Comparison of ENCODE assay signal across 8 cellular contexts in the genomic region with DNA sequence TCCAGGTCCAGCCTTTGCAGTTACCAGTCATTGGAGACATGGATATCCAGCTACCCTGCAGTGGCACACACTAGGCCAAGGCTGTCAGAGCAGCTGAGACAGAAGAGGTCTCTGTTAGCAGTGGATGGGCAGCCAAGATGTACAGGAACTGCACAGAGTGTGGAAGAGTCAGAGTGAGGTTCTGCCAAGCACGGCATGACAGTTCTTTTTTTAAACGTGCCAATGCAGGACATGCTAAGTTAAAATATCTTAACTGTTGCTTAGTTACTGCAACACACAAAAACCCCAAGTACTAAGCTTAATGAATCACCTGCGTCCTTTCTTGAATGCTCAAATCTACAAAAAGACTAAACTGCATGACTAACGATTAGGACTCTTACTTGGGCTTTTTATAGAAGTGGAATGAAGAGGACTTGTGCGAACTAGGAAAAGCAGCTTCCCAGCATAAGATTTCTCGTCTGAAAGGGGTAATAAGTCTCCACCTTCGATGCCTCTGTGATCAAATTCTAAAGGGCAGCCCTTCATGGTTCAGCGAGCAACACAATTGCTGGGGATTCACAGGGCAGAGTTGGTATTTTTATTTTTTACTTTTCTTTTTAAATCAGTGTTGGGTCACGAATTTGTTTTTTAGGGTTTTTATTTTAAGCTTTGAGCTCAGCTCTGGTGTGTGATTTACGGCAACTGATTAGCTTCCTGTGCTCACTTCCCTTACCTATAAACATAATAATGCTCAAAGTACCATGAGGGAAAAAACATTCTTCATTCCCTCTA. TPM values are rescaled to one million over a fixed set of nuclear protein-coding genes. Genes with fewer than 3 reads are reported as not detected.
A peak's percentile ranks its signal among the peaks of the same experiment; 100 is the strongest.
DNase-seq lines count a peak whose midpoint lies in the region; ATAC-seq and TF ChIP-seq lines count a peak whose summit lies in the region.

No MANE protein-coding gene starts in this region.

- H3K27ac ChIP-seq in left ventricle myocardium inferior (replicated peaks) (peak overlapping the region; percentile 86), skin epidermis (peak overlapping the region in 17 of 21 experiments; percentile 38 to 76 (median 67))

- H3K4me1 ChIP-seq in left ventricle myocardium inferior: peaks cover 56% of the 10 kb centered on the region

- peak; percentile 79 for DNase-seq in G401 (ENCODE audit: low spot score)
- DNase-seq in HT1080 (ENCODE audit: low read depth): peak; percentile 91
- peak; percentile 15 for DNase-seq in activated naive CD8-positive, alpha-beta T cell treated with anti-CD3 and anti-CD28 coated beads, Interleukin-2, amount 50 U/mL, for 24 hours
- DNase-seq in left ventricle myocardium inferior: peak; percentile 47
- no peak for DNase-seq in D341Med (ENCODE audit: low spot score)
- DNase-seq in NCI-H524 treated with DMSO at 0.1 percent for 48 hours (lab: John Stamatoyannopoulos, UW): no peak

- TF ChIP-seq CTCF in left ventricle myocardium inferior (IDR thresholded peaks at IDR 0.05; ENCODE audit: borderline replicate concordance): no peak

- ATAC-seq in GM21367 (IDR thresholded peaks at IDR 0.05; ENCODE audit: unreplicated experiment): peak; percentile 48
- ATAC-seq in activated naive CD8-positive, alpha-beta T cell treated with anti-CD3 and anti-CD28 coated beads, Interleukin-2, amount 50 U/mL, for 24 hours: peak; percentile 96

- peak overlapping the region; percentile 15 for H3K4me3 Mint-ChIP-seq in activated naive CD8-positive, alpha-beta T cell treated with anti-CD3 and anti-CD28 coated beads, Interleukin-2, amount 50 U/mL, for 24 hours

- no peaks in the 10 kb centered on the region for H3K9me3 Mint-ChIP-seq in activated naive CD8-positive, alpha-beta T cell treated with anti-CD3 and anti-CD28 coated beads, Interleukin-2, amount 50 U/mL, for 24 hours

- peaks cover 9% of the 10 kb centered on the region for H3K36me3 Mint-ChIP-seq in activated naive CD8-positive, alpha-beta T cell treated with anti-CD3 and anti-CD28 coated beads, Interleukin-2, amount 50 U/mL, for 24 hours (ENCODE audit: low read depth)

- H3K27ac Mint-ChIP-seq in activated naive CD8-positive, alpha-beta T cell treated with anti-CD3 and anti-CD28 coated beads, Interleukin-2, amount 50 U/mL, for 24 hours: peak overlapping the region; percentile 80

- H3K27me3 ChIP-seq in left ventricle myocardium inferior (ENCODE audit: low read depth): no peaks in the 10 kb centered on the region

- intact Hi-C loops in left ventricle myocardium inferior (cut with micrococcal nuclease): no loop called here

- no peaks in the 10 kb centered on the region for H3K27me3 Mint-ChIP-seq in activated naive CD8-positive, alpha-beta T cell treated with anti-CD3 and anti-CD28 coated beads, Interleukin-2, amount 50 U/mL, for 24 hours

- peaks cover 36% of the 10 kb centered on the region for H3K4me1 Mint-ChIP-seq in activated naive CD8-positive, alpha-beta T cell treated with anti-CD3 and anti-CD28 coated beads, Interleukin-2, amount 50 U/mL, for 24 hours

- no peaks in the 10 kb centered on the region for H3K9me3 ChIP-seq in left ventricle myocardium inferior (replicated peaks)

- H3K4me3 ChIP-seq in left ventricle myocardium inferior (peak overlapping the region; percentile 32), skin epidermis (no peak overlapping the region)

- peaks cover 11% of the 10 kb centered on the region for H3K36me3 ChIP-seq in left ventricle myocardium inferior

- in situ Hi-C loops in G401 (cut with HindIII; ENCODE audit: low sequenced_read_pairs): no loop called here

RNA-seq across cellular contexts. Expression of gene MAPK1IP1L, which starts 20.6 kb away (rescaled TPM):
- 17.6 and 33.1 TPM in 2 replicates for total RNA-seq in G401 (2014; rRNA removed; shearing (Covaris generic))
- 28.8 and 55.3 TPM in 2 replicates for total RNA-seq in HT1080 (2014; rRNA removed; shearing (Covaris generic))
- 137 and 166 TPM in 2 replicates for polyA plus RNA-seq in HT1080 (2015; cell fraction: cytosol; rRNA removed)
- 145 and 146 TPM in 2 replicates for polyA plus RNA-seq in HT1080 (2015; cell fraction: nucleus; rRNA removed)
- total RNA-seq in left ventricle myocardium inferior: 68.2 TPM

RNA-seq across cellular contexts. Expression of gene SOCS4, which starts 45.0 kb away (rescaled TPM):
- 8.0 and 12.8 TPM in 2 replicates for total RNA-seq in G401 (2014; rRNA removed; shearing (Covaris generic))
- 12.0 and 15.2 TPM in 2 replicates for total RNA-seq in HT1080 (2014; rRNA removed; shearing (Covaris generic))
- 12.3 and 14.9 TPM in 2 replicates for polyA plus RNA-seq in HT1080 (2015; cell fraction: cytosol; rRNA removed)
- 21.9 and 25.0 TPM in 2 replicates for polyA plus RNA-seq in HT1080 (2015; cell fraction: nucleus; rRNA removed)
- total RNA-seq in left ventricle myocardium inferior: 18.1 TPM

RNA-seq across cellular contexts. Expression of gene WDHD1, which starts 45.2 kb away (rescaled TPM):
- total RNA-seq in G401 (2014; rRNA removed; shearing (Covaris generic)): 14.8 and 20.7 TPM in 2 replicates
- 14.8 and 16.3 TPM in 2 replicates for total RNA-seq in HT1080 (2014; rRNA removed; shearing (Covaris generic))
- 10.2 and 12.6 TPM in 2 replicates for polyA plus RNA-seq in HT1080 (2015; cell fraction: cytosol; rRNA removed)
- 21.8 and 23.4 TPM in 2 replicates for polyA plus RNA-seq in HT1080 (2015; cell fraction: nucleus; rRNA removed)
- 1.3 TPM for total RNA-seq in left ventricle myocardium inferior

RNA-seq across cellular contexts. Expression of gene LGALS3, which starts 57.0 kb away (rescaled TPM):
- 207 and 236 TPM in 2 replicates for total RNA-seq in G401 (2014; rRNA removed; shearing (Covaris generic))
- 53.8 and 69.3 TPM in 2 replicates for total RNA-seq in HT1080 (2014; rRNA removed; shearing (Covaris generic))
- 64.0 and 72.8 TPM in 2 replicates for polyA plus RNA-seq in HT1080 (2015; cell fraction: cytosol; rRNA removed)
- polyA plus RNA-seq in HT1080 (2015; cell fraction: nucleus; rRNA removed): 56.5 and 67.4 TPM in 2 replicates
- 194 TPM for total RNA-seq in left ventricle myocardium inferior

Comparison
In these comparisons a context has a peak if more than half of its experiments do, and no peak if none do; other contexts are left out.
1. DNase-seq: peak in G401 (single experiment), HT1080 (single experiment), activated naive CD8-positive, alpha-beta T cell treated with anti-CD3 and anti-CD28 coated beads, Interleukin-2, amount 50 U/mL, for 24 hours (single experiment) and left ventricle myocardium inferior (single experiment); none in D341Med (single experiment) and NCI-H524 treated with DMSO at 0.1 percent for 48 hours (single experiment).